ENCODE assay signal across 6 cellular contexts in genomic region chr2:84327645-84328249, GRCh38.
"Had no signal": no experiment of that assay in that cellular context is flagged by ENCODE, and none has a peak within 500 bp of the region (broad histone marks: within the 10 kb centered on the region; RNA-seq: fewer than 3 reads in every experiment).

No MANE protein-coding gene starts in this region.

- H3K4me1 Mint-ChIP-seq: GM23338, H9, IgD-negative memory B cell had no signal

- H3K9me3 Mint-ChIP-seq: GM23338 had no signal

- H3K4me3 ChIP-seq: GM23338 had no signal

- H3K27ac Mint-ChIP-seq: GM23338, H9, IgD-negative memory B cell had no signal

- H3K4me3 Mint-ChIP-seq: GM23338, H9, IgD-negative memory B cell had no signal

- H3K27ac ChIP-seq: HL-60 had no signal

- ATAC-seq: GM23338 had no signal

- DNase-seq: H9, HCEC 1CT, KBM-7 had no signal

- H3K36me3 Mint-ChIP-seq: IgD-negative memory B cell had no signal
